In the genomic region with DNA sequence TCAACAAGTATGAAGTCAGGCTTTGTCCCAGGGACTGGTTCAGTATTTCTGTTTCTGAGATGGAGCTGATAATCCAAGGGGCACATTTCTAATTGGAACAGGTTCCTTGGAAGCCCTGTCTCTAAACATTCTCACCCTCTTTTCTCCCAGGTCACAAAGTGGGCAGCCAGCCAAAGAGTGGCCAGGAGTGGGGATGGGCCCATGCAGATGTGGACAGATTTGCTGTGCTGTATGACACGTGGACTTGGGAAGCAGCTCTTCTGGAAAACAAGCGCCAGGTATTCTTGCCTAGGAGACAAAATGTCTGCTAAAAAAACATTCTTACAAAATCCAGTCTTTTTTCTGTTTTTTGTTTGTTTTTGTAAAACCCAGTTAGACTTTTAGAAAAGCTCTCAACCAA, we compare ENCODE assay signal across 17 cellular contexts.
A peak's percentile ranks its signal among the peaks of the same experiment; 100 is the strongest.
DNase-seq lines count a peak whose midpoint lies in the region; ATAC-seq, FAIRE-seq and TF ChIP-seq lines count a peak whose summit lies in the region.
"Had no signal": no experiment of that assay in that cellular context is flagged by ENCODE, and none has a peak within 500 bp of the region (broad histone marks: within the 10 kb centered on the region; RNA-seq: fewer than 3 reads in every experiment).

No MANE protein-coding gene starts in this region.

- no peak for TF ChIP-seq POLR2A in K562 (conservative IDR thresholded peaks at IDR 0.05)

- CTCF ChIA-PET in K562 (lab: Yijun Ruan, JAX; ENCODE audit: low intra/inter-chr PET ratio), result no interaction called here

- H3K4me1 ChIP-seq in GM23248 (ENCODE audit: insufficient read depth) (peaks cover 64% of the 10 kb centered on the region), K562 (replicated peaks in 1 of 2; ENCODE audit: control insufficient read depth in 2 of 2, insufficient read depth in 2 of 2, low read length in 2 of 2) (peaks cover 13 to 73% of the 10 kb centered on the region in 2 experiments), psoas muscle (peaks cover 37% of the 10 kb centered on the region)

- in situ Hi-C loops in GM23248 (cut with MboI), result no loop called here
- in situ Hi-C loops in K562 (cut with MboI), result no loop called here

- H3K4me2 ChIP-seq in GM23248 (ENCODE audit: unreplicated experiment) (peak overlapping the region; percentile 42), K562 (ENCODE audit: insufficient read depth, low read length) (no peak overlapping the region)
- H3K4me2 ChIP-seq: BLaER1 had no signal

- no peaks in the 10 kb centered on the region for H3K79me2 ChIP-seq in GM23248 (ENCODE audit: insufficient read depth)
- no peaks in the 10 kb centered on the region for H3K79me2 ChIP-seq in K562 (ENCODE audit: control insufficient read depth, insufficient read depth, low read length)

- 0 out of 2 replicates have a peak overlapping the region, but pooled peaks have one; percentile 12 for H3K4me3 ChIP-seq in GM23248
- no peak overlapping the region for H3K4me3 ChIP-seq in K562
- H3K4me3 ChIP-seq in psoas muscle, result no peak overlapping the region
- H3K4me3 ChIP-seq: BLaER1 had no signal

- H3K36me3 ChIP-seq in GM23248 (ENCODE audit: low read depth) (no peaks in the 10 kb centered on the region), K562 (ENCODE audit: control insufficient read depth, insufficient read depth, low read length) (no peaks in the 10 kb centered on the region), psoas muscle (ENCODE audit: insufficient read depth in 1 of 2, low read depth in 1 of 2) (no peaks in the 10 kb centered on the region)
- H3K36me3 ChIP-seq: BLaER1 had no signal

- H3F3A ChIP-seq in GM23248 (ENCODE audit: insufficient read depth), result peaks cover 60% of the 10 kb centered on the region

- H3K27ac ChIP-seq in GM23248, result peak overlapping the region; percentile 64
- no peak overlapping the region for H3K27ac ChIP-seq in K562 (ENCODE audit: extremely low read depth, low read depth, low read length)
- H3K27ac ChIP-seq in psoas muscle, result peak overlapping the region; percentile 67
- H3K27ac ChIP-seq: BLaER1 had no signal

- 76 to 78% methylated on average over 2 of the region's 2 CpGs for WGBS in GM23248 (ENCODE audit: low coverage in 1 of 2, low lambda C conversion rate in 2 of 2, missing lambda C conversion rate in 2 of 2), 2 experiments
- WGBS in K562 (ENCODE audit: insufficient coverage, low coverage, missing lambda C conversion rate), result 11% methylated on average over 2 of the region's 2 CpGs
- 66 to 75% (median 67%) methylated on average over 2 of the region's 2 CpGs for WGBS in psoas muscle, 3 donors

- intact Hi-C loops in K562 (cut with micrococcal nuclease) (no loop called here), psoas muscle (cut with DNase I) (no loop called here)

- BruUV-seq in K562 (replicated peaks; lab: Mats Ljungman, UMichigan), result no TSS peak

- ATAC-seq in K562, result no peak; the same call in 2 of the 3 replicates
- ATAC-seq in psoas muscle, result peak in 3 of 4 donors; percentile 26 to 34 (median 30)
- ATAC-seq in GM18858 (IDR thresholded peaks at IDR 0.05; ENCODE audit: unreplicated experiment), result no peak

- no peaks in the 10 kb centered on the region for H4K20me1 ChIP-seq in GM23248 (ENCODE audit: insufficient read depth)
- H4K20me1 ChIP-seq in K562 (replicated peaks; ENCODE audit: control insufficient read depth, insufficient read depth, low read length), result no peaks in the 10 kb centered on the region
- H4K20me1 ChIP-seq: BLaER1 had no signal

- FAIRE-seq in K562 (lab: Jason Lieb, UNC), result no peak
- FAIRE-seq: D721Med, GM12892 had no signal

- no peaks in the 10 kb centered on the region for H3K9me1 ChIP-seq in K562 (ENCODE audit: control insufficient read depth, insufficient read depth, low read length)

- TF ChIP-seq CTCF in K562 (IDR thresholded peaks at IDR 0.05 in 2 of 3, conservative IDR thresholded peaks at IDR 0.05 in 1 of 3; ENCODE audit: insufficient read depth in 2 of 3, low read depth in 1 of 3, low read length in 3 of 3) (no peak), psoas muscle (IDR thresholded peaks at IDR 0.05) (no peak)

- no peaks in the 10 kb centered on the region for H3K9me2 ChIP-seq in GM23248 (ENCODE audit: insufficient read depth)

- POLR2A ChIA-PET in K562 (lab: Yijun Ruan, JAX), result interaction anchor here (1.2 to 1.6 kb wide), 2 partner anchors 119 to 149 kb away, joined by 3 to 4 read pairs; no protein-coding TSS in a partner anchor

- H3K9ac ChIP-seq in GM23248 (no peak overlapping the region), K562 (ENCODE audit: insufficient read depth in 1 of 2, low read depth in 2 of 2, low read length in 2 of 2) (no peak overlapping the region)
- H3K9ac ChIP-seq: BLaER1 had no signal

- TF ChIP-seq EP300 in K562 (IDR thresholded peaks at IDR 0.05; ENCODE audit: low read length), result no peak

- H3K9me3 ChIP-seq in GM23248 (ENCODE audit: low read depth), result no peaks in the 10 kb centered on the region
- H3K9me3 ChIP-seq in K562 (replicated peaks; ENCODE audit: control insufficient read depth, insufficient read depth, low read depth, low read length), result no peaks in the 10 kb centered on the region
- no peaks in the 10 kb centered on the region for H3K9me3 ChIP-seq in psoas muscle
- H3K9me3 ChIP-seq: BLaER1 had no signal

- H3K27me3 ChIP-seq in GM23248 (replicated peaks; ENCODE audit: insufficient read depth) (no peaks in the 10 kb centered on the region), K562 (ENCODE audit: control insufficient read depth in 2 of 2, insufficient read depth in 2 of 2, low read length in 2 of 2) (no peaks in the 10 kb centered on the region), psoas muscle (ENCODE audit: insufficient read depth in 3 of 3, low read length in 2 of 3) (no peaks in the 10 kb centered on the region)
- H3K27me3 ChIP-seq: BLaER1 had no signal

- no peak for TF ChIP-seq RAD21 in K562 (CRISPR knock-in tag; conservative IDR thresholded peaks at IDR 0.05 in 1 of 2, IDR thresholded peaks at IDR 0.05 in 1 of 2)

- DNase-seq in DMS53 (lab: John Stamatoyannopoulos, UW) (peak; percentile 28), DMS53 treated with DMSO at 0.1 percent for 48 hours (lab: John Stamatoyannopoulos, UW; ENCODE audit: unreplicated experiment) (no peak), GM23248 (no peak), K562 (ENCODE audit: extremely low read depth in 1 of 4, low spot score in 3 of 4) (peak in 3 of 4 experiments; percentile 19 to 79 (median 67)), psoas muscle (no peak), GM03348 (ENCODE audit: low spot score) (no peak), HCEC 1CT (no peak)
- DNase-seq: 8988T; CD8-positive, alpha-beta memory T cell; H9; NCI-H1436; NCI-H2081; NCI-H510A treated with DMSO at 0.1 percent for 48 hours had no signal

- H2AFZ ChIP-seq in GM23248 (0 out of 2 replicates have a peak overlapping the region, but pooled peaks have one; percentile 28), K562 (ENCODE audit: low read depth, low read length) (peak overlapping the region; percentile 53)

TF ChIP-seq in K562, 482 proteins besides CTCF, POLR2A, EP300 and RAD21 (continues in another document):
- TF ChIP-seq DMBX1 (CRISPR knock-in tag; IDR thresholded peaks at IDR 0.05; ENCODE audit: borderline replicate concordance), result peak; percentile 80
- TF ChIP-seq ZNF24 (IDR thresholded peaks at IDR 0.05), result no peak
- no peak for TF ChIP-seq KDM1A (IDR thresholded peaks at IDR 0.05)
- no peak for TF ChIP-seq RBM25 (IDR thresholded peaks at IDR 0.05; ENCODE audit: low read depth, low read length, severe bottlenecking)
- no peak for TF ChIP-seq MAFK (IDR thresholded peaks at IDR 0.05; ENCODE audit: low read length)
- no peak for TF ChIP-seq RBM14 (IDR thresholded peaks at IDR 0.05; ENCODE audit: borderline replicate concordance, insufficient read depth, low read depth, low read length)
- TF ChIP-seq, protein P1, sequence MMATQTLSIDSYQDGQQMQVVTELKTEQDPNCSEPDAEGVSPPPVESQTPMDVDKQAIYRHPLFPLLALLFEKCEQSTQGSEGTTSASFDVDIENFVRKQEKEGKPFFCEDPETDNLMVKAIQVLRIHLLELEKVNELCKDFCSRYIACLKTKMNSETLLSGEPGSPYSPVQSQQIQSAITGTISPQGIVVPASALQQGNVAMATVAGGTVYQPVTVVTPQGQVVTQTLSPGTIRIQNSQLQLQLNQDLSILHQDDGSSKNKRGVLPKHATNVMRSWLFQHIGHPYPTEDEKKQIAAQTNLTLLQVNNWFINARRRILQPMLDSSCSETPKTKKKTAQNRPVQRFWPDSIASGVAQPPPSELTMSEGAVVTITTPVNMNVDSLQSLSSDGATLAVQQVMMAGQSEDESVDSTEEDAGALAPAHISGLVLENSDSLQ (IDR thresholded peaks at IDR 0.05), result no peak
- no peak for TF ChIP-seq SETDB1 (IDR thresholded peaks at IDR 0.05; ENCODE audit: low read length)
- no peak for TF ChIP-seq GTF2A2 (tag; IDR thresholded peaks at IDR 0.05)
- TF ChIP-seq, protein P2, sequence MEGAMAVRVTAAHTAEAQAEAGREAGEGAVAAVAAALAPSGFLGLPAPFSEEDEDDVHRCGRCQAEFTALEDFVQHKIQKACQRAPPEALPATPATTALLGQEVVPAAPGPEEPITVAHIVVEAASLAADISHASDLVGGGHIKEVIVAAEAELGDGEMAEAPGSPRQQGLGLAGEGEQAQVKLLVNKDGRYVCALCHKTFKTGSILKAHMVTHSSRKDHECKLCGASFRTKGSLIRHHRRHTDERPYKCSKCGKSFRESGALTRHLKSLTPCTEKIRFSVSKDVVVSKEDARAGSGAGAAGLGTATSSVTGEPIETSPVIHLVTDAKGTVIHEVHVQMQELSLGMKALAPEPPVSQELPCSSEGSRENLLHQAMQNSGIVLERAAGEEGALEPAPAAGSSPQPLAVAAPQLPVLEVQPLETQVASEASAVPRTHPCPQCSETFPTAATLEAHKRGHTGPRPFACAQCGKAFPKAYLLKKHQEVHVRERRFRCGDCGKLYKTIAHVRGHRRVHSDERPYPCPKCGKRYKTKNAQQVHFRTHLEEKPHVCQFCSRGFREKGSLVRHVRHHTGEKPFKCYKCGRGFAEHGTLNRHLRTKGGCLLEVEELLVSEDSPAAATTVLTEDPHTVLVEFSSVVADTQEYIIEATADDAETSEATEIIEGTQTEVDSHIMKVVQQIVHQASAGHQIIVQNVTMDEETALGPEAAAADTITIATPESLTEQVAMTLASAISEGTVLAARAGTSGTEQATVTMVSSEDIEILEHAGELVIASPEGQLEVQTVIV (CRISPR knock-in tag; IDR thresholded peaks at IDR 0.05; ENCODE audit: borderline replicate concordance), result no peak
- TF ChIP-seq ZFX (CRISPR knock-in tag; IDR thresholded peaks at IDR 0.05), result no peak
- TF ChIP-seq MYC (IDR thresholded peaks at IDR 0.05; ENCODE audit: low read depth, low read length), result peak; percentile 85
- TF ChIP-seq MYC (CRISPR knock-in tag; IDR thresholded peaks at IDR 0.05; ENCODE audit: borderline replicate concordance, low read depth), result no peak
- TF ChIP-seq CREB1 (IDR thresholded peaks at IDR 0.05), result no peak
- no peak for TF ChIP-seq CREB1 (CRISPR knock-in tag; IDR thresholded peaks at IDR 0.05)
- TF ChIP-seq TCF3 (CRISPR knock-in tag; IDR thresholded peaks at IDR 0.05), result 0 out of 2 replicates have a peak, but pooled peaks have one; percentile 5
- TF ChIP-seq FOXP1 (CRISPR knock-in tag; IDR thresholded peaks at IDR 0.05), result no peak

Comparison
In these comparisons a context has a peak if more than half of its experiments do, and no peak if none do; other contexts are left out.
1. DNase-seq: peak in DMS53 (single experiment) and K562 (3 of 4); none in DMS53 treated with DMSO at 0.1 percent for 48 hours (single experiment), GM23248 (single experiment), psoas muscle (0 of 2), GM03348 (single experiment) and HCEC 1CT (single experiment).
2. ATAC-seq: peak in psoas muscle (3 of 4); none in K562 (single experiment) and GM18858 (single experiment).